16 cellular contexts compared by ENCODE assay signal in the genomic region with DNA sequence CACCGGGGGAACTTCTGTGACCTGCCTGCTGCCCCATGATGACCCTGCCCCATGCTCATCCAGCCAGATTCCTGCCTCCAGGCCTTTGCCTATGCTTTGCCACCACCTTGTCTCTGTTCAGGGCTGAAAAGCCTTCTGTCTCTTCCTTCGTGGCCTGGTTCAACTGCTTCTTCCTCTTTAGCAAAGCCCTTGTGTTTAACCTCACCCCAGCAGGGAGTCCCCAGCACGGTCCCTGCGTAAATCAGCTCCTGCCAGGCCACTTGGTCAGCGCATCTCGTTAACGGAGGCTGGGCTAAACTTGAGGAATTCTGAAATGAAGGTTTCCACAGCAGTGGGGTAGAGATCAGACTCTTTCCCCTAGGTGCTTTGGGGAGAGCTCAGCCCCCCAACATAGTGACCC. TPM values are rescaled to one million over a fixed set of nuclear protein-coding genes. Genes with fewer than 3 reads are reported as not detected.
"Had no signal": no experiment of that assay in that cellular context is flagged by ENCODE, and none has a peak within 500 bp of the region (broad histone marks: within the 10 kb centered on the region; RNA-seq: fewer than 3 reads in every experiment).

No MANE protein-coding gene starts in this region.

- H3K9ac ChIP-seq: parathyroid adenoma had no signal

- H3K27ac ChIP-seq: neutrophil, parathyroid adenoma had no signal

- H3K9me3 ChIP-seq: neutrophil had no signal

- ATAC-seq: stimulated activated effector memory CD8-positive, alpha-beta T cell treated with anti-CD3 and anti-CD28 coated beads, Interleukin-12 subunit alpha, Interleukin-12 subunit beta, amount 100 ng/mL, for 72 hours had no signal

- H3K36me3 ChIP-seq: neutrophil had no signal

- H3K79me2 ChIP-seq: parathyroid adenoma had no signal

- H2AFZ ChIP-seq: parathyroid adenoma had no signal

- H3K4me1 ChIP-seq: parathyroid adenoma had no signal

- DNase-seq: activated CD4-positive, alpha-beta T cell treated with anti-CD3 and anti-CD28 coated beads, Interleukin-2, amount 50 U/mL, for 1 hour; activated CD8-positive, alpha-beta memory T cell treated with anti-CD3 and anti-CD28 coated beads for 24 hours; activated naive CD4-positive, alpha-beta T cell; activated naive CD8-positive, alpha-beta T cell treated with anti-CD3 and anti-CD28 coated beads, Interleukin-2, amount 10 ng/mL, durations not matched to agents 7 days and 5 days; central memory CD4-positive, alpha-beta T cell; cortex of kidney; effector memory CD4-positive, alpha-beta T cell; foreskin melanocyte; head of caudate nucleus; immature natural killer cell had no signal

RNA-seq across cellular contexts. Expression of a gene that starts 16.1 kb away (rescaled TPM):
- total RNA-seq: activated naive CD8-positive, alpha-beta T cell treated with anti-CD3 and anti-CD28 coated beads, Interleukin-2, amount 10 ng/mL, durations not matched to agents 7 days and 5 days; activated T-helper 1 cell treated with anti-CD3 and anti-CD28 coated beads, Interleukin-12 subunit alpha, Interleukin-12 subunit beta, Interleukin-2, Interleukin-4 antibody, amounts not matched to agents 30 ng/mL and 10 ng/mL and 1 ng/mL, durations not matched to agents 14 hours and 24 hours and 36 hours; lung microvascular endothelial cell; T-helper 2 cell treated with Interferon-gamma antibody and Interleukin-4, amounts not matched to agents 100 ng/mL and 5 ng/mL, for 36 hours had no signal
- polyA plus RNA-seq: immature natural killer cell had no signal
